In genomic region chr5:40502736-40503135, GRCh38 we compare ENCODE assay signal across 1 cellular context.
TF ChIP-seq lines count a peak whose summit lies in the region.

No MANE protein-coding gene starts in this region.

TF ChIP-seq in SK-N-SH, 30 proteins besides CTCF, POLR2A, EP300 and RAD21 (continued from another document):
- TF ChIP-seq, protein P1, sequence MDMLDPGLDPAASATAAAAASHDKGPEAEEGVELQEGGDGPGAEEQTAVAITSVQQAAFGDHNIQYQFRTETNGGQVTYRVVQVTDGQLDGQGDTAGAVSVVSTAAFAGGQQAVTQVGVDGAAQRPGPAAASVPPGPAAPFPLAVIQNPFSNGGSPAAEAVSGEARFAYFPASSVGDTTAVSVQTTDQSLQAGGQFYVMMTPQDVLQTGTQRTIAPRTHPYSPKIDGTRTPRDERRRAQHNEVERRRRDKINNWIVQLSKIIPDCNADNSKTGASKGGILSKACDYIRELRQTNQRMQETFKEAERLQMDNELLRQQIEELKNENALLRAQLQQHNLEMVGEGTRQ (IDR thresholded peaks at IDR 0.05; ENCODE audit: borderline replicate concordance, low read depth, low read length) = no peak
- TF ChIP-seq NFIC (IDR thresholded peaks at IDR 0.05; ENCODE audit: borderline replicate concordance) (no peak), SIN3A (IDR thresholded peaks at IDR 0.05; ENCODE audit: borderline replicate concordance, low read depth, low read length) (no peak), ELF1 (IDR thresholded peaks at IDR 0.05) (no peak), JUND (IDR thresholded peaks at IDR 0.05) (no peak), MEF2A (IDR thresholded peaks at IDR 0.05; ENCODE audit: borderline replicate concordance, low read depth) (no peak), MXI1 (IDR thresholded peaks at IDR 0.05; ENCODE audit: low read depth, low read length) (no peak), CHD2 (IDR thresholded peaks at IDR 0.05; ENCODE audit: low read length, partially characterized antibody) (no peak)
